ENCODE assay signal across 8 cellular contexts in genomic region chrX:39688219-39688575, GRCh38.
DNase-seq lines count a peak whose midpoint lies in the region; ATAC-seq and TF ChIP-seq lines count a peak whose summit lies in the region.

No MANE protein-coding gene starts in this region.

- WGBS in psoas muscle, 3 donors, result 52 to 64% (median 58%) methylated on average over 9 of the region's 9 CpGs

- peak overlapping the region; percentile 75 for H2AFZ ChIP-seq in Loucy (ENCODE audit: low read length)

- 0 out of 2 replicates have a peak, but pooled peaks cover 7% of the 10 kb centered on the region for H3K27me3 ChIP-seq in BLaER1
- no peaks in the 10 kb centered on the region for H3K27me3 ChIP-seq in Loucy (ENCODE audit: insufficient read depth, low read length, poor library complexity, severe bottlenecking)
- H3K27me3 ChIP-seq in psoas muscle (ENCODE audit: insufficient read depth in 3 of 3, low read length in 2 of 3), result peaks cover 0 to 36% (median 0%) of the 10 kb centered on the region in 3 donors

- DNase-seq in epithelial cell of proximal tubule (ENCODE audit: low read depth), result no peak
- no peak for DNase-seq in psoas muscle
- DNase-seq in midbrain (lab: John Stamatoyannopoulos, UW), result no peak

- H3K36me3 ChIP-seq in BLaER1 (no peaks in the 10 kb centered on the region), Loucy (ENCODE audit: insufficient read depth, low read length) (no peaks in the 10 kb centered on the region), psoas muscle (ENCODE audit: insufficient read depth in 1 of 2, low read depth in 1 of 2) (no peaks in the 10 kb centered on the region)

- H3K4me1 ChIP-seq in BLaER1 (peaks cover 25% of the 10 kb centered on the region), Loucy (ENCODE audit: insufficient read depth, low read length, poor library complexity, severe bottlenecking) (no peaks in the 10 kb centered on the region), psoas muscle (no peaks in the 10 kb centered on the region)

- H3K9ac ChIP-seq in BLaER1, result peak overlapping the region; percentile 70; the same call in 1 of the 2 replicates
- H3K9ac ChIP-seq in Loucy (ENCODE audit: low read depth, low read length, poor library complexity, severe bottlenecking), result peak overlapping the region; percentile 69

- ATAC-seq in psoas muscle (no peak), GM21381 (IDR thresholded peaks at IDR 0.05; ENCODE audit: unreplicated experiment) (no peak), GM18498 (IDR thresholded peaks at IDR 0.05; ENCODE audit: unreplicated experiment) (no peak), HG03342 (IDR thresholded peaks at IDR 0.05; ENCODE audit: unreplicated experiment) (no peak)

- no peak for TF ChIP-seq CTCF in Loucy (conservative IDR thresholded peaks at IDR 0.05; ENCODE audit: low read length)
- no peak for TF ChIP-seq CTCF in epithelial cell of proximal tubule (conservative IDR thresholded peaks at IDR 0.05; ENCODE audit: low read depth, low read length)
- no peak for TF ChIP-seq CTCF in psoas muscle (IDR thresholded peaks at IDR 0.05)

- H3K4me3 ChIP-seq in BLaER1 (peak overlapping the region; percentile 66), Loucy (ENCODE audit: low read length, poor library complexity, severe bottlenecking) (peak overlapping the region; percentile 69), epithelial cell of proximal tubule (ENCODE audit: low read depth, low read length) (peak overlapping the region; percentile 38), psoas muscle (peak overlapping the region; percentile 63)

- H3K4me2 ChIP-seq in BLaER1, result peak overlapping the region; percentile 85
- H3K4me2 ChIP-seq in Loucy (ENCODE audit: low read depth, low read length, poor library complexity, severe bottlenecking), result peak overlapping the region; percentile 74

- intact Hi-C loops in psoas muscle (cut with DNase I), result no loop called here

- no peaks in the 10 kb centered on the region for H3F3A ChIP-seq in Loucy (ENCODE audit: low read depth)

- H3K9me2 ChIP-seq in Loucy (replicated peaks; ENCODE audit: low read depth, low read length), result no peaks in the 10 kb centered on the region

- H3K79me2 ChIP-seq in Loucy (ENCODE audit: insufficient read depth, low read length), result no peaks in the 10 kb centered on the region

- H3K27ac ChIP-seq in BLaER1 (no peak overlapping the region), psoas muscle (peak overlapping the region; percentile 46)

- peaks cover 6% of the 10 kb centered on the region; the same call in 1 of the 2 replicates for H3K9me3 ChIP-seq in BLaER1
- no peaks in the 10 kb centered on the region for H3K9me3 ChIP-seq in Loucy (ENCODE audit: insufficient read depth, low read depth, low read length)
- H3K9me3 ChIP-seq in psoas muscle, result no peaks in the 10 kb centered on the region

- H4K20me1 ChIP-seq in BLaER1, result no peaks in the 10 kb centered on the region
- no peaks in the 10 kb centered on the region for H4K20me1 ChIP-seq in Loucy (ENCODE audit: insufficient read depth, low read length, poor library complexity, severe bottlenecking)
